In genomic region chr1:14507227-14507626, GRCh38 we compare ENCODE assay signal across 26 cellular contexts.
"Had no signal": no experiment of that assay in that cellular context is flagged by ENCODE, and none has a peak within 500 bp of the region (broad histone marks: within the 10 kb centered on the region; RNA-seq: fewer than 3 reads in every experiment).

No MANE protein-coding gene starts in this region.

- H3K27me3 ChIP-seq: foreskin keratinocyte had no signal

- H3K4me3 Mint-ChIP-seq: activated B cell treated with CpG ODN at 0.5 μM for 24 hours; activated CD8-positive, alpha-beta T cell treated with anti-CD3 and anti-CD28 coated beads for 36 hours; activated T-cell treated with anti-CD3 and anti-CD28 coated beads, Interleukin-2, amount 50 U/mL, for 4 hours; activated T-helper 17 cell treated with anti-CD3 and anti-CD28 coated beads, Interleukin-2, amount 50 U/mL, for 72 hours; endodermal cell; naive thymus-derived CD4-positive, alpha-beta T cell; T-helper 2 cell treated with Interferon-gamma antibody and Interleukin-4, amounts not matched to agents 5 μg/mL and 100 μg/mL, for 36 hours had no signal

- H3K4me1 ChIP-seq: heart left ventricle, spleen had no signal

- H3K9me3 ChIP-seq: heart left ventricle, spleen, thoracic aorta had no signal

- H3K36me3 ChIP-seq: heart left ventricle, spleen, thoracic aorta had no signal

- H3K27ac Mint-ChIP-seq: activated B cell treated with CpG ODN at 0.5 μM for 24 hours; activated CD8-positive, alpha-beta T cell treated with anti-CD3 and anti-CD28 coated beads for 36 hours; activated T-helper 17 cell treated with anti-CD3 and anti-CD28 coated beads, Interleukin-2, amount 50 U/mL, for 72 hours; endodermal cell; naive thymus-derived CD4-positive, alpha-beta T cell; T-helper 2 cell treated with Interferon-gamma antibody and Interleukin-4, amounts not matched to agents 5 μg/mL and 100 μg/mL, for 36 hours had no signal

- H3K9me3 Mint-ChIP-seq: activated B cell treated with CpG ODN at 0.5 μM for 24 hours; activated CD8-positive, alpha-beta T cell treated with anti-CD3 and anti-CD28 coated beads for 36 hours; activated T-cell treated with anti-CD3 and anti-CD28 coated beads, Interleukin-2, amount 50 U/mL, for 4 hours; activated T-helper 17 cell treated with anti-CD3 and anti-CD28 coated beads, Interleukin-2, amount 50 U/mL, for 72 hours; endodermal cell; naive thymus-derived CD4-positive, alpha-beta T cell; T-helper 2 cell treated with Interferon-gamma antibody and Interleukin-4, amounts not matched to agents 5 μg/mL and 100 μg/mL, for 36 hours had no signal

- ATAC-seq: activated CD8-positive, alpha-beta T cell treated with anti-CD3 and anti-CD28 coated beads for 36 hours; activated T-cell treated with anti-CD3 and anti-CD28 coated beads, Interleukin-2, amount 50 U/mL, for 4 hours; activated T-helper 17 cell treated with anti-CD3 and anti-CD28 coated beads, Interleukin-2, amount 50 U/mL, for 72 hours; esophagus mucosa; foreskin keratinocyte; heart left ventricle; naive thymus-derived CD4-positive, alpha-beta T cell; right cardiac atrium had no signal

- DNase-seq: activated B cell treated with CpG ODN at 0.5 μM for 24 hours; activated CD4-positive, alpha-beta T cell treated with anti-CD3 and anti-CD28 coated beads, Interleukin-2, amount 50 U/mL, for 1 hour; activated CD8-positive, alpha-beta T cell treated with anti-CD3 and anti-CD28 coated beads for 36 hours; activated gamma-delta T cell treated with Interleukin-2 at 50 U/mL for 16 hours; activated naive CD4-positive, alpha-beta T cell treated with anti-CD3 and anti-CD28 coated beads, Interleukin-2, amount 50 U/mL, for 16 hours; activated T-cell treated with anti-CD3 and anti-CD28 coated beads, Interleukin-2, amount 50 U/mL, for 4 hours; amniotic stem cell; caudate nucleus; foreskin keratinocyte; heart left ventricle; mammary epithelial cell; midbrain; naive thymus-derived CD4-positive, alpha-beta T cell; posterior cingulate gyrus; right cardiac atrium; spleen; stimulated activated naive CD4-positive, alpha-beta T cell treated with Interleukin-2 at 50 U/mL for 16 hours; T-helper 1 cell had no signal

- FAIRE-seq: astrocyte, islet of Langerhans, urothelium cell line had no signal

- H3K36me3 Mint-ChIP-seq: naive thymus-derived CD4-positive, alpha-beta T cell had no signal

- H3K4me3 ChIP-seq: heart left ventricle, spleen, thoracic aorta had no signal

- H3K4me1 Mint-ChIP-seq: activated B cell treated with CpG ODN at 0.5 μM for 24 hours; activated T-helper 17 cell treated with anti-CD3 and anti-CD28 coated beads, Interleukin-2, amount 50 U/mL, for 72 hours; naive thymus-derived CD4-positive, alpha-beta T cell had no signal

- H3K27ac ChIP-seq: foreskin keratinocyte, heart left ventricle, spleen, thoracic aorta had no signal

- H3K27me3 Mint-ChIP-seq: activated B cell treated with CpG ODN at 0.5 μM for 24 hours had no signal
